In the genomic region with DNA sequence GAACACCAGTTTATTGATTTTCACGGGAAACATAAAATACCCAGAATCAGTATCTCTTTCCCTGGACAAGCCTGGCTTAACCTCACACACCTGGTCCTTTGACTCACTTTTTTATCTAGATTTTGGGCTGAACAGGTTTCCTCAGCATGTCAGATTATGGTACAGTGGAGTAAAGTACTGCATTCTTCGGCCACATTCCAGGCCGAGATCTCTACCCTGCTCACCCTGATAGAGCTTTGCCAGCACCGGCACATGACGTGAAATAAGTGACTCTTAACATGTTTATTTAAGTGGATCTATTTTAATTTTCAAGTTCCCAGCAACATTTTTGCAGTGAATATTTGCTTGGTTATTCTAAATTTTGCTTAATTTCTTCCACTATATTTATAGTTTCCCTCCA, we compare ENCODE assay signal across 19 cellular contexts.
"Had no signal": no experiment of that assay in that cellular context is flagged by ENCODE, and none has a peak within 500 bp of the region (broad histone marks: within the 10 kb centered on the region; RNA-seq: fewer than 3 reads in every experiment).

No MANE protein-coding gene starts in this region.

- H3K4me3 ChIP-seq: breast epithelium, dorsolateral prefrontal cortex, sigmoid colon, thyroid gland, vagina had no signal

- FAIRE-seq: islet of Langerhans had no signal

- ATAC-seq: activated T-cell treated with anti-CD3 and anti-CD28 coated beads, Interleukin-2, amount 50 U/mL, for 72 hours; stimulated activated effector memory CD8-positive, alpha-beta T cell treated with anti-CD3 and anti-CD28 coated beads, Interleukin-12 subunit alpha, Interleukin-12 subunit beta, amount 100 ng/mL, for 72 hours had no signal

- H3K27me3 ChIP-seq: breast epithelium, dorsolateral prefrontal cortex, sigmoid colon, thyroid gland, vagina had no signal

- H3K27ac Mint-ChIP-seq: activated CD4-positive, alpha-beta T cell treated with anti-CD3 and anti-CD28 coated beads, Interleukin-2, amount 10 ng/mL, durations not matched to agents 7 days and 5 days; activated naive CD8-positive, alpha-beta T cell; activated T-cell treated with anti-CD3 and anti-CD28 coated beads, Interleukin-2, amount 50 U/mL, for 72 hours; endodermal cell; nephron; stimulated activated effector memory CD8-positive, alpha-beta T cell treated with anti-CD3 and anti-CD28 coated beads, Interleukin-12 subunit alpha, Interleukin-12 subunit beta, amount 100 ng/mL, for 72 hours had no signal

- H3K4me3 Mint-ChIP-seq: activated CD4-positive, alpha-beta T cell treated with anti-CD3 and anti-CD28 coated beads, Interleukin-2, amount 10 ng/mL, durations not matched to agents 7 days and 5 days; activated naive CD8-positive, alpha-beta T cell; activated T-cell treated with anti-CD3 and anti-CD28 coated beads, Interleukin-2, amount 50 U/mL, for 72 hours; endodermal cell; nephron; stimulated activated effector memory CD8-positive, alpha-beta T cell treated with anti-CD3 and anti-CD28 coated beads, Interleukin-12 subunit alpha, Interleukin-12 subunit beta, amount 100 ng/mL, for 72 hours had no signal

- H3K9me3 Mint-ChIP-seq: activated CD4-positive, alpha-beta T cell treated with anti-CD3 and anti-CD28 coated beads, Interleukin-2, amount 10 ng/mL, durations not matched to agents 7 days and 5 days; endodermal cell; stimulated activated effector memory CD8-positive, alpha-beta T cell treated with anti-CD3 and anti-CD28 coated beads, Interleukin-12 subunit alpha, Interleukin-12 subunit beta, amount 100 ng/mL, for 72 hours had no signal

- H3K36me3 ChIP-seq: breast epithelium, sigmoid colon, thyroid gland, vagina had no signal

- H3K27ac ChIP-seq: breast epithelium, dorsolateral prefrontal cortex, sigmoid colon, thyroid gland, vagina had no signal

- H3K4me1 Mint-ChIP-seq: activated CD4-positive, alpha-beta T cell treated with anti-CD3 and anti-CD28 coated beads, Interleukin-2, amount 10 ng/mL, durations not matched to agents 7 days and 5 days had no signal

- DNase-seq: activated CD4-positive, alpha-beta T cell treated with anti-CD3 and anti-CD28 coated beads, Interleukin-2, amount 10 ng/mL, durations not matched to agents 7 days and 5 days; activated CD8-positive, alpha-beta memory T cell treated with anti-CD3 and anti-CD28 coated beads, Interleukin-2, amount 50 U/mL, for 48 hours; activated gamma-delta T cell treated with Interleukin-2 at 50 U/mL for 16 hours; activated T-cell treated with anti-CD3 and anti-CD28 coated beads, Interleukin-2, amount 50 U/mL, for 72 hours; dorsolateral prefrontal cortex; endodermal cell; erythroblast; mesendoderm; occipital lobe; sigmoid colon; stimulated activated CD4-positive, alpha-beta T cell treated with anti-CD3 and anti-CD28 coated beads, Interleukin-12 subunit alpha, Interleukin-12 subunit beta, amount 100 ng/mL, for 4 hours; SW 1271; thyroid gland had no signal

- H3K36me3 Mint-ChIP-seq: activated naive CD8-positive, alpha-beta T cell; stimulated activated effector memory CD8-positive, alpha-beta T cell treated with anti-CD3 and anti-CD28 coated beads, Interleukin-12 subunit alpha, Interleukin-12 subunit beta, amount 100 ng/mL, for 72 hours had no signal

- H3K9me3 ChIP-seq: breast epithelium, sigmoid colon, thyroid gland, vagina had no signal

- H3K4me1 ChIP-seq: breast epithelium, sigmoid colon, vagina had no signal
